Comparison of ENCODE assay signal across 9 cellular contexts in genomic region chr7:44103941-44104879, GRCh38. TPM values are rescaled to one million over a fixed set of nuclear protein-coding genes. Genes with fewer than 3 reads are reported as not detected.
DNase-seq lines count a peak whose midpoint lies in the region; ATAC-seq and TF ChIP-seq lines count a peak whose summit lies in the region.
"Had no signal": no experiment of that assay in that cellular context is flagged by ENCODE, and none has a peak within 500 bp of the region (broad histone marks: within the 10 kb centered on the region; RNA-seq: fewer than 3 reads in every experiment).

Gene AEBP1, plus strand, starts transcription at chr7:44104345. Its CDS starts 321 bp downstream, at chr7:44104666.

- peak within 1 kb of the TSS; percentile 99 for H3K27ac Mint-ChIP-seq in chondrocyte (ENCODE audit: unreplicated experiment)

- intact Hi-C loops in OCI-LY7 (cut with micrococcal nuclease; ENCODE audit: unreplicated experiment) (no loop called here), right lobe of liver (cut with DNase I) (no loop called here)

- no peaks in the 10 kb centered on the region for H3K9me3 ChIP-seq in OCI-LY7 (ENCODE audit: low read length)
- H3K9me3 ChIP-seq in right lobe of liver = no peaks in the 10 kb centered on the region
- H3K9me3 ChIP-seq: neutrophil had no signal

- no TSS peak for BruUV-seq in OCI-LY7 (replicated peaks; lab: Mats Ljungman, UMichigan)

- H3K4me3 ChIP-seq in OCI-LY7 (ENCODE audit: low read depth, low read length, poor library complexity, severe bottlenecking) (peak within 1 kb of the TSS; percentile 70), right lobe of liver (peak within 1 kb of the TSS; percentile 16 to 33 (median 21))

- DNase-seq in D341Med (ENCODE audit: low spot score) (peak; percentile 75), OCI-LY7 (ENCODE audit: low spot score) (peak; percentile 68), chondrocyte (ENCODE audit: low spot score) (peak; percentile 83), right lobe of liver (peak in 1 of 3 donors; percentile 40), SW480 (ENCODE audit: low spot score) (no peak), NCI-H2107 treated with DMSO at 0.1 percent for 48 hours (lab: John Stamatoyannopoulos, UW; ENCODE audit: unreplicated experiment) (no peak)

- no peaks in the 10 kb centered on the region for H3K27me3 Mint-ChIP-seq in chondrocyte (ENCODE audit: low read depth)

- TF ChIP-seq POLR2A in right lobe of liver (IDR thresholded peaks at IDR 0.05) = no peak

- H3K9me3 Mint-ChIP-seq in chondrocyte (ENCODE audit: low read depth) = no peaks in the 10 kb centered on the region

- ATAC-seq in right lobe of liver = peak in 3 of 4 donors; percentile 11 to 34 (median 30)
- ATAC-seq in GM21390 (IDR thresholded peaks at IDR 0.05; ENCODE audit: unreplicated experiment) = no peak

- H3K36me3 Mint-ChIP-seq in chondrocyte (ENCODE audit: low read depth) = peaks cover 5% of the 10 kb centered on the region

- H3K36me3 ChIP-seq in OCI-LY7 (ENCODE audit: insufficient read depth, low read length) (no peaks in the 10 kb centered on the region), right lobe of liver (no peaks in the 10 kb centered on the region)
- H3K36me3 ChIP-seq: neutrophil had no signal

- CTCF ChIA-PET in OCI-LY7 (lab: Charles Lee; ENCODE audit: unreplicated experiment) = no interaction called here

- H3K4me1 ChIP-seq in OCI-LY7 (ENCODE audit: insufficient read depth, low read length, poor library complexity, severe bottlenecking) = peaks cover 68% of the 10 kb centered on the region
- no peaks in the 10 kb centered on the region for H3K4me1 ChIP-seq in right lobe of liver

- H3K27me3 ChIP-seq in right lobe of liver = no peaks in the 10 kb centered on the region

- no peaks in the 10 kb centered on the region for H4K20me1 ChIP-seq in OCI-LY7 (ENCODE audit: insufficient read depth, low read length)

- H3K9me2 ChIP-seq in OCI-LY7 (ENCODE audit: insufficient read depth, low read length) = no peaks in the 10 kb centered on the region

- peaks cover 65% of the 10 kb centered on the region for H3K4me1 Mint-ChIP-seq in chondrocyte (ENCODE audit: low read depth)

- peak within 1 kb of the TSS; percentile 98 for H3K27ac ChIP-seq in OCI-LY7 (ENCODE audit: low read depth, low read length, poor library complexity, severe bottlenecking)
- peak within 1 kb of the TSS in 2 of 3 donors; percentile 18 to 28 for H3K27ac ChIP-seq in right lobe of liver
- H3K27ac ChIP-seq: neutrophil had no signal

- H3K4me2 ChIP-seq in OCI-LY7 (ENCODE audit: low read length) = peak within 1 kb of the TSS; percentile 71

- peak within 1 kb of the TSS; percentile 84 for H3K4me3 Mint-ChIP-seq in chondrocyte (ENCODE audit: unreplicated experiment)

- POLR2A ChIA-PET in OCI-LY7 (lab: Charles Lee) = no interaction called here

- no peaks in the 10 kb centered on the region for H3K79me2 ChIP-seq in OCI-LY7 (ENCODE audit: insufficient read depth, low read depth, low read length)

- peak within 1 kb of the TSS; percentile 14; the same call in 1 of the 2 replicates for H2AFZ ChIP-seq in OCI-LY7 (ENCODE audit: low read length)

- TF ChIP-seq CTCF in OCI-LY7 (conservative IDR thresholded peaks at IDR 0.05; ENCODE audit: low read length) (peak; percentile 49; the same call in 1 of the 2 replicates), chondrocyte (IDR thresholded peaks at IDR 0.05) (peak; percentile 37), right lobe of liver (IDR thresholded peaks at IDR 0.05) (no peak), subcutaneous adipose tissue (IDR thresholded peaks at IDR 0.05; ENCODE audit: low read depth) (no peak)

- 4% methylated on average over 21 of the region's 89 CpGs for WGBS in right lobe of liver (ENCODE audit: insufficient coverage, low coverage, low lambda C conversion rate, missing lambda C conversion rate)

RNA-seq across cellular contexts. Expression of gene AEBP1, which starts in this region (rescaled TPM):
- total RNA-seq in OCI-LY7 (2014; rRNA removed; shearing (Covaris generic)) = 62.9 and 64.2 TPM in 2 replicates
- total RNA-seq in OCI-LY7 (2022) = 35.0 and 42.2 TPM in 2 replicates
- total RNA-seq in chondrocyte = 242 to 422 TPM (median 412 TPM) in 3 replicates
- total RNA-seq in right lobe of liver = 10 to 100 TPM in 4 of 6 experiments, 1 to 10 TPM in 2; 7.8 to 37.8 (median 14.3) TPM
- 100 to 1,000 TPM in 3 of 4 donors, 10 to 100 TPM in 1; 90.2 to 183 (median 162) TPM for total RNA-seq in subcutaneous adipose tissue

Comparison
In these comparisons a context has a peak if more than half of its experiments do, and no peak if none do; other contexts are left out.
1. DNase-seq: peak in D341Med (single experiment), OCI-LY7 (single experiment) and chondrocyte (single experiment); none in SW480 (single experiment) and NCI-H2107 treated with DMSO at 0.1 percent for 48 hours (single experiment).
2. CTCF ChIP-seq: peak in OCI-LY7 (single experiment) and chondrocyte (single experiment); none in right lobe of liver (0 of 4) and subcutaneous adipose tissue (single experiment).